Comparison of ENCODE assay signal across 33 cellular contexts in the genomic region with DNA sequence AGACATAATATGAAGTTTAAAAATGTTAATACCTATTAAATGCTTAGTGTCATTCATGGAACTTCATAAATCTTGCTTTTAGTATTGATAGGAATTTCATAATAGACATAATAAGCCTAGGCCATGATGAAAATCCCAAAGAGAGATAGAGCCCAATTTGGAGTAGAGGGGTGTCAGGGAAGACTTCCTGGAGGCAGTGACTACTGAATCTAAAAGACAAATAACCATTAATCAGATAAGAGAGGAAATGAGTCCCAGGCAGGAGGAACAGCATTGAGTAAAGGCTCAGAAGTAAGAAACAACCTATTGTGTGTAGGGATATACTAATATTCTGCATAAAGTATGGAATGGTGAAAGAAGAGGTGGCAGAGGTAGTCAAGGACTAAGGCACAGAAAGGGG.
"Had no signal": no experiment of that assay in that cellular context is flagged by ENCODE, and none has a peak within 500 bp of the region (broad histone marks: within the 10 kb centered on the region; RNA-seq: fewer than 3 reads in every experiment).

No MANE protein-coding gene starts in this region.

- H3K9me3 ChIP-seq: adrenal gland had no signal

- H3K36me3 ChIP-seq: adrenal gland had no signal

- H3K27ac ChIP-seq: adrenal gland, VCaP had no signal

- ATAC-seq: activated CD8-positive, alpha-beta T cell treated with anti-CD3 and anti-CD28 coated beads for 36 hours; activated naive CD4-positive, alpha-beta T cell treated with anti-CD3 and anti-CD28 coated beads, Interleukin-2, amount 50 U/mL, for 72 hours; activated T-helper 17 cell treated with anti-CD3 and anti-CD28 coated beads, Interleukin-2, amount 50 U/mL, for 72 hours had no signal

- H3K9me3 Mint-ChIP-seq: activated CD4-positive, alpha-beta memory T cell treated with anti-CD3 and anti-CD28 coated beads for 36 hours; activated CD4-positive, alpha-beta T cell treated with anti-CD3 and anti-CD28 coated beads, Interleukin-2, amount 10 ng/mL, durations not matched to agents 24 days and 14 days; activated CD8-positive, alpha-beta T cell treated with anti-CD3 and anti-CD28 coated beads for 36 hours; activated naive CD4-positive, alpha-beta T cell treated with anti-CD3 and anti-CD28 coated beads for 36 hours; activated naive CD4-positive, alpha-beta T cell treated with anti-CD3 and anti-CD28 coated beads, Interleukin-2, amount 50 U/mL, for 72 hours; activated T-cell treated with anti-CD3 and anti-CD28 coated beads, Interleukin-2, amount 50 U/mL, for 24 hours; activated T-helper 1 cell treated with anti-CD3 and anti-CD28 coated beads, Interleukin-12 subunit alpha, Interleukin-12 subunit beta, Interleukin-2, Interleukin-4 antibody, amounts not matched to agents 30 ng/mL and 10 ng/mL and 1 ng/mL, durations not matched to agents 14 hours and 24 hours and 36 hours; activated T-helper 17 cell treated with anti-CD3 and anti-CD28 coated beads, Interleukin-2, amount 50 U/mL, for 72 hours; T-helper 1 cell treated with Interleukin-12 subunit alpha and Interleukin-12 subunit beta and Interleukin-4 antibody, amounts not matched to agents 30 μg/mL and 1 μg/mL, for 36 hours; T-helper 2 cell treated with Interferon-gamma antibody and Interleukin-4, amounts not matched to agents 5 μg/mL and 100 μg/mL, for 36 hours had no signal

- H3K27me3 Mint-ChIP-seq: activated naive CD8-positive, alpha-beta T cell treated with anti-CD3 and anti-CD28 coated beads for 36 hours had no signal

- H3K27me3 ChIP-seq: adrenal gland had no signal

- H3K4me3 ChIP-seq: adrenal gland had no signal

- H3K36me3 Mint-ChIP-seq: activated CD4-positive, alpha-beta memory T cell treated with anti-CD3 and anti-CD28 coated beads for 36 hours; activated naive CD4-positive, alpha-beta T cell treated with anti-CD3 and anti-CD28 coated beads, Interleukin-2, amount 50 U/mL, for 72 hours; activated naive CD8-positive, alpha-beta T cell treated with anti-CD3 and anti-CD28 coated beads for 36 hours; brain had no signal

- DNase-seq: activated B cell treated with CpG ODN at 0.5 μM for 24 hours; activated CD4-positive, alpha-beta memory T cell treated with anti-CD3 and anti-CD28 coated beads for 36 hours; activated CD4-positive, alpha-beta T cell treated with anti-CD3 and anti-CD28 coated beads for 4 hours; activated CD4-positive, alpha-beta T cell treated with anti-CD3 and anti-CD28 coated beads, Interleukin-2, amount 10 ng/mL, durations not matched to agents 24 days and 14 days; activated CD4-positive, alpha-beta T cell treated with anti-CD3 and anti-CD28 coated beads, Interleukin-2, amount 50 U/mL, for 1 hour; activated CD4-positive, alpha-beta T cell treated with anti-CD3 and anti-CD28 coated beads, Interleukin-2, amount 50 U/mL, for 4 hours; activated CD4-positive, CD25-positive, alpha-beta regulatory T cell treated with anti-CD3 and anti-CD28 coated beads, Interleukin-2, amount 50 U/mL, for 72 hours; activated CD8-positive, alpha-beta memory T cell treated with anti-CD3 and anti-CD28 coated beads, Interleukin-2, amount 50 U/mL, for 4 hours; activated CD8-positive, alpha-beta T cell treated with anti-CD3 and anti-CD28 coated beads for 36 hours; activated effector memory CD4-positive, alpha-beta T cell treated with anti-CD3 and anti-CD28 coated beads, Interleukin-2, amount 50 U/mL, for 16 hours; activated gamma-delta T cell treated with Interleukin-2 at 50 U/mL for 16 hours; activated naive CD4-positive, alpha-beta T cell; activated naive CD4-positive, alpha-beta T cell treated with anti-CD3 and anti-CD28 coated beads for 36 hours; activated naive CD4-positive, alpha-beta T cell treated with anti-CD3 and anti-CD28 coated beads, Interleukin-2, amount 50 U/mL, for 16 hours; activated naive CD8-positive, alpha-beta T cell treated with anti-CD3 and anti-CD28 coated beads for 36 hours; activated T-cell treated with anti-CD3 and anti-CD28 coated beads for 4 hours; activated T-cell treated with anti-CD3 and anti-CD28 coated beads, Interleukin-2, amount 50 U/mL, for 24 hours; activated T-cell treated with anti-CD3 and anti-CD28 coated beads, Interleukin-2, amount 50 U/mL, for 48 hours; adrenal gland; amniotic stem cell; aorta; central memory CD4-positive, alpha-beta T cell; T-helper 1 cell; T-helper 2 cell; T-helper 9 cell had no signal

- H3K27ac Mint-ChIP-seq: activated B cell treated with CpG ODN at 0.5 μM for 24 hours; activated CD4-positive, alpha-beta memory T cell treated with anti-CD3 and anti-CD28 coated beads for 36 hours; activated CD4-positive, alpha-beta T cell treated with anti-CD3 and anti-CD28 coated beads, Interleukin-2, amount 10 ng/mL, durations not matched to agents 24 days and 14 days; activated CD8-positive, alpha-beta T cell treated with anti-CD3 and anti-CD28 coated beads for 36 hours; activated naive CD4-positive, alpha-beta T cell treated with anti-CD3 and anti-CD28 coated beads for 36 hours; activated naive CD4-positive, alpha-beta T cell treated with anti-CD3 and anti-CD28 coated beads, Interleukin-2, amount 50 U/mL, for 72 hours; activated naive CD8-positive, alpha-beta T cell treated with anti-CD3 and anti-CD28 coated beads for 36 hours; activated T-cell treated with anti-CD3 and anti-CD28 coated beads, Interleukin-2, amount 50 U/mL, for 24 hours; activated T-helper 1 cell treated with anti-CD3 and anti-CD28 coated beads, Interleukin-12 subunit alpha, Interleukin-12 subunit beta, Interleukin-2, Interleukin-4 antibody, amounts not matched to agents 30 ng/mL and 10 ng/mL and 1 ng/mL, durations not matched to agents 14 hours and 24 hours and 36 hours; activated T-helper 17 cell treated with anti-CD3 and anti-CD28 coated beads, Interleukin-2, amount 50 U/mL, for 72 hours; brain; T-helper 1 cell treated with Interleukin-12 subunit alpha and Interleukin-12 subunit beta and Interleukin-4 antibody, amounts not matched to agents 30 μg/mL and 1 μg/mL, for 36 hours; T-helper 2 cell treated with Interferon-gamma antibody and Interleukin-4, amounts not matched to agents 5 μg/mL and 100 μg/mL, for 36 hours had no signal

- H3K4me3 Mint-ChIP-seq: activated B cell treated with CpG ODN at 0.5 μM for 24 hours; activated CD4-positive, alpha-beta memory T cell treated with anti-CD3 and anti-CD28 coated beads for 36 hours; activated CD4-positive, alpha-beta T cell treated with anti-CD3 and anti-CD28 coated beads, Interleukin-2, amount 10 ng/mL, durations not matched to agents 24 days and 14 days; activated CD8-positive, alpha-beta T cell treated with anti-CD3 and anti-CD28 coated beads for 36 hours; activated naive CD4-positive, alpha-beta T cell treated with anti-CD3 and anti-CD28 coated beads for 36 hours; activated naive CD8-positive, alpha-beta T cell treated with anti-CD3 and anti-CD28 coated beads for 36 hours; activated T-cell treated with anti-CD3 and anti-CD28 coated beads, Interleukin-2, amount 50 U/mL, for 24 hours; activated T-helper 1 cell treated with anti-CD3 and anti-CD28 coated beads, Interleukin-12 subunit alpha, Interleukin-12 subunit beta, Interleukin-2, Interleukin-4 antibody, amounts not matched to agents 30 ng/mL and 10 ng/mL and 1 ng/mL, durations not matched to agents 14 hours and 24 hours and 36 hours; activated T-helper 17 cell treated with anti-CD3 and anti-CD28 coated beads, Interleukin-2, amount 50 U/mL, for 72 hours; brain; T-helper 1 cell treated with Interleukin-12 subunit alpha and Interleukin-12 subunit beta and Interleukin-4 antibody, amounts not matched to agents 30 μg/mL and 1 μg/mL, for 36 hours; T-helper 2 cell treated with Interferon-gamma antibody and Interleukin-4, amounts not matched to agents 5 μg/mL and 100 μg/mL, for 36 hours had no signal

- H3K4me1 Mint-ChIP-seq: activated B cell treated with CpG ODN at 0.5 μM for 24 hours; activated CD4-positive, alpha-beta T cell treated with anti-CD3 and anti-CD28 coated beads, Interleukin-2, amount 10 ng/mL, durations not matched to agents 24 days and 14 days; activated naive CD8-positive, alpha-beta T cell treated with anti-CD3 and anti-CD28 coated beads for 36 hours; activated T-helper 17 cell treated with anti-CD3 and anti-CD28 coated beads, Interleukin-2, amount 50 U/mL, for 72 hours had no signal

- FAIRE-seq: TTC549 had no signal

- H3K4me1 ChIP-seq: adrenal gland had no signal
